Comparison of ENCODE assay signal across 8 cellular contexts in the genomic region with DNA sequence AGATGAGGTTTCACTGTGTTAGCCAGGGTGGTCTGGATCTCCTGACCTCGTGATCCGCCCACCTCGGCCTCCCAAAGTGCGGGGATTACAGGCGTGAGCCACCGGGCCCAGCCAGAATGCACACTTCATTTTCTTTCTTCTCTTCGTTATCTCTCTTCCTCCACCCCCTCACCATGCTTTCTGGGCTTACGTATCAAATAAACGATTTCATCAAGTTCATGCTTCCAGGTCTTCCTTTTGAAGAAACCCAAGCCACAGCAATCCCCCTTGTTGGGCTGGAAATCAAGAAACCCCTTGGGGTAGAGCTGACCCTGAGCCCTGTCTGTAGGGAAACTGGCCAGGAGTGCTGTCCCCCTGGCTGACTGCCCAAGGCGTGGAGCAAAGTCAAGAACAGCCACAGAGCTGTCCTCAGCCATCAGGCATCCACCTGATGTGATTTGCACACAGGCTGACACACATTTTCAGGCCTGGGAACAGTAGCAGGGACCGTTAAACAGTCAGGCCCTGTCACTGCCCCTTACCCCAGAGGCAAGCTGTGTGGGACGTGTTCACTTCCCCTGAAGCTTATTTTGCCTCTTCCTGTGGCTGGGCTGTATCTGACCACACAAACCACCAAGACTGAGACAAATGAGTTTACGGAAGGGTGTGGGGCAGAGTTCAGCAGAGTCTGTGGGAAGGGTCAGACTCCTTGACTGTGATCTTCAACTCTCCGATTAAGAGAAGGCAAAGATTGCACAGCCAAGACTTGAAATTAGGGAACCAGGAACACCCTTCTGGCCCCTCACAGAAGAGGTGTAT. TPM values are rescaled to one million over a fixed set of nuclear protein-coding genes. Genes with fewer than 3 reads are reported as not detected.
DNase-seq lines count a peak whose midpoint lies in the region; ATAC-seq and TF ChIP-seq lines count a peak whose summit lies in the region.

No MANE protein-coding gene starts in this region.

- no peaks in the 10 kb centered on the region for H3K27me3 Mint-ChIP-seq in CD8-positive, alpha-beta memory T cell

- H3K4me3 Mint-ChIP-seq in CD8-positive, alpha-beta memory T cell = peak overlapping the region; percentile 62 to 88 (median 83)

- DNase-seq in CD8-positive, alpha-beta memory T cell = peak in 4 of 5 donors; percentile 21 to 63 (median 34)
- DNase-seq in activated CD4-positive, alpha-beta T cell treated with anti-CD3 and anti-CD28 coated beads for 48 hours = peak; percentile 74
- DNase-seq in glomerular visceral epithelial cell (ENCODE audit: extremely low spot score) (peak; percentile 70), smooth muscle cell of the brain vasculature (ENCODE audit: low read depth, low spot score) (peak; percentile 7), NCI-H1105 treated with DMSO at 0.1 percent for 48 hours (lab: John Stamatoyannopoulos, UW) (no peak), coronary artery (ENCODE audit: low spot score) (no peak)

- POLR2A ChIA-PET in CD8-positive, alpha-beta memory T cell (lab: Charles Lee) = interaction anchor here (0.6 to 1.2 kb wide), 3 partner anchors 15 to 31 kb away, joined by 3 to 4 read pairs (median 3); a partner anchor contains a TSS

- no peak for TF ChIP-seq CTCF in coronary artery (IDR thresholded peaks at IDR 0.05)

- peak overlapping the region; percentile 62 for H3K27ac ChIP-seq in CD8-positive, alpha-beta memory T cell (ENCODE audit: low read depth, low read length)
- H3K27ac ChIP-seq in coronary artery = peak overlapping the region in 1 of 2 donors; percentile 29

- H3K9me3 Mint-ChIP-seq in CD8-positive, alpha-beta memory T cell = peaks cover 3 to 11% (median 6%) of the 10 kb centered on the region in 5 donors

- peaks cover 0 to 10% (median 3%) of the 10 kb centered on the region in 3 donors for H3K36me3 Mint-ChIP-seq in CD8-positive, alpha-beta memory T cell

- H3K9me3 ChIP-seq in CD8-positive, alpha-beta memory T cell (ENCODE audit: low read length) = peaks cover 8% of the 10 kb centered on the region

- peaks cover 24% of the 10 kb centered on the region for H3K4me1 ChIP-seq in CD8-positive, alpha-beta memory T cell (ENCODE audit: insufficient read depth, low read length)

- no peaks in the 10 kb centered on the region for H3K27me3 ChIP-seq in CD8-positive, alpha-beta memory T cell (ENCODE audit: insufficient read depth, low read length, poor library complexity, severe bottlenecking)

- H3K27ac Mint-ChIP-seq in CD8-positive, alpha-beta memory T cell = peak overlapping the region; percentile 84 to 99 (median 92)

- H3K4me1 Mint-ChIP-seq in CD8-positive, alpha-beta memory T cell = peaks cover 44 to 68% (median 57%) of the 10 kb centered on the region in 3 donors

- H3K36me3 ChIP-seq in CD8-positive, alpha-beta memory T cell (ENCODE audit: insufficient read depth, low read length) = no peaks in the 10 kb centered on the region

- ATAC-seq in GM19463 (IDR thresholded peaks at IDR 0.05; ENCODE audit: unreplicated experiment) (peak; percentile 99), HG03565 (IDR thresholded peaks at IDR 0.05; ENCODE audit: unreplicated experiment) (peak; percentile 98)

- H3K4me3 ChIP-seq in CD8-positive, alpha-beta memory T cell (ENCODE audit: low read length) = peak overlapping the region; percentile 53
- H3K4me3 ChIP-seq in coronary artery = no peak overlapping the region

- CTCF ChIA-PET in CD8-positive, alpha-beta memory T cell (lab: Charles Lee) = interaction anchor here (0.6 to 5.6 kb wide), 6 partner anchors 11 to 110 kb away, joined by 3 to 32 read pairs (median 5); a partner anchor contains a TSS

RNA-seq across cellular contexts. Expression of a gene that starts 15.1 kb away (rescaled TPM):
- under 1 TPM; 0.15 to 0.18 TPM for total RNA-seq in CD8-positive, alpha-beta memory T cell
- 2.7 TPM for polyA plus RNA-seq in CD8-positive, alpha-beta memory T cell

RNA-seq across cellular contexts. Expression of a gene that starts 47.4 kb away (rescaled TPM):
- total RNA-seq in CD8-positive, alpha-beta memory T cell = not detected
- not detected for polyA plus RNA-seq in CD8-positive, alpha-beta memory T cell

Comparison
In these comparisons a context has a peak if more than half of its experiments do, and no peak if none do; other contexts are left out.
1. DNase-seq: peak in CD8-positive, alpha-beta memory T cell (4 of 5), activated CD4-positive, alpha-beta T cell treated with anti-CD3 and anti-CD28 coated beads for 48 hours (single experiment), glomerular visceral epithelial cell (single experiment) and smooth muscle cell of the brain vasculature (single experiment); none in NCI-H1105 treated with DMSO at 0.1 percent for 48 hours (single experiment) and coronary artery (single experiment).